In genomic region chr19:1243768-1244692, GRCh38 we compare ENCODE assay signal across 1 cellular context.
TF ChIP-seq lines count a peak whose summit lies in the region.

No MANE protein-coding gene starts in this region.

TF ChIP-seq in K562, 482 proteins besides CTCF, POLR2A, EP300 and RAD21 (continued from another document and continues in another):
- 0 out of 2 replicates have a peak, but pooled peaks have one; percentile 48 for TF ChIP-seq HMGXB4 (CRISPR knock-in tag; IDR thresholded peaks at IDR 0.05)
- TF ChIP-seq, protein P1, sequence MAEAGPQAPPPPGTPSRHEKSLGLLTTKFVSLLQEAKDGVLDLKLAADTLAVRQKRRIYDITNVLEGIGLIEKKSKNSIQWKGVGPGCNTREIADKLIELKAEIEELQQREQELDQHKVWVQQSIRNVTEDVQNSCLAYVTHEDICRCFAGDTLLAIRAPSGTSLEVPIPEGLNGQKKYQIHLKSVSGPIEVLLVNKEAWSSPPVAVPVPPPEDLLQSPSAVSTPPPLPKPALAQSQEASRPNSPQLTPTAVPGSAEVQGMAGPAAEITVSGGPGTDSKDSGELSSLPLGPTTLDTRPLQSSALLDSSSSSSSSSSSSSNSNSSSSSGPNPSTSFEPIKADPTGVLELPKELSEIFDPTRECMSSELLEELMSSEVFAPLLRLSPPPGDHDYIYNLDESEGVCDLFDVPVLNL (CRISPR knock-in tag; IDR thresholded peaks at IDR 0.05; ENCODE audit: low read depth): no peak
- no peak for TF ChIP-seq EHMT2 (IDR thresholded peaks at IDR 0.05)
- TF ChIP-seq NFIX (CRISPR knock-in tag; IDR thresholded peaks at IDR 0.05; ENCODE audit: low read depth): no peak
- TF ChIP-seq PHTF2 (CRISPR knock-in tag; IDR thresholded peaks at IDR 0.05): no peak
- TF ChIP-seq TFAP4 (CRISPR knock-in tag; IDR thresholded peaks at IDR 0.05; ENCODE audit: borderline replicate concordance): peak; percentile 79
- TF ChIP-seq ATF4 (CRISPR knock-in tag; IDR thresholded peaks at IDR 0.05): no peak
- TF ChIP-seq GABPA (tag; conservative IDR thresholded peaks at IDR 0.05; ENCODE audit: low read depth): no peak
- no peak for TF ChIP-seq KAT7 (CRISPR knock-in tag; IDR thresholded peaks at IDR 0.05; ENCODE audit: borderline replicate concordance)
- peak; percentile 40 for TF ChIP-seq BRD9 (IDR thresholded peaks at IDR 0.05; ENCODE audit: low read depth, partially characterized antibody)
- TF ChIP-seq RBBP5 (IDR thresholded peaks at IDR 0.05; ENCODE audit: borderline replicate concordance, insufficient read depth, low read length, poor library complexity, severe bottlenecking): no peak
- no peak for TF ChIP-seq TCF3 (CRISPR knock-in tag; IDR thresholded peaks at IDR 0.05)
- TF ChIP-seq SRSF3 (IDR thresholded peaks at IDR 0.05; ENCODE audit: insufficient read depth, low read length): no peak
- no peak for TF ChIP-seq ZNF668 (CRISPR knock-in tag; IDR thresholded peaks at IDR 0.05)
- TF ChIP-seq RCOR1 (IDR thresholded peaks at IDR 0.05; ENCODE audit: borderline replicate concordance in 1 of 2, low read depth in 2 of 2, low read length in 2 of 2): peak in 1 of 2 experiments; percentile 35; a peak in 1 of 4 replicates
- TF ChIP-seq, protein P2, sequence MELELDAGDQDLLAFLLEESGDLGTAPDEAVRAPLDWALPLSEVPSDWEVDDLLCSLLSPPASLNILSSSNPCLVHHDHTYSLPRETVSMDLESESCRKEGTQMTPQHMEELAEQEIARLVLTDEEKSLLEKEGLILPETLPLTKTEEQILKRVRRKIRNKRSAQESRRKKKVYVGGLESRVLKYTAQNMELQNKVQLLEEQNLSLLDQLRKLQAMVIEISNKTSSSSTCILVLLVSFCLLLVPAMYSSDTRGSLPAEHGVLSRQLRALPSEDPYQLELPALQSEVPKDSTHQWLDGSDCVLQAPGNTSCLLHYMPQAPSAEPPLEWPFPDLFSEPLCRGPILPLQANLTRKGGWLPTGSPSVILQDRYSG (tag; conservative IDR thresholded peaks at IDR 0.05; ENCODE audit: low read depth): no peak
- peak; percentile 14 for TF ChIP-seq SP2 (IDR thresholded peaks at IDR 0.05; ENCODE audit: extremely low read depth, low read depth, low read length, poor library complexity, severe bottlenecking)
- no peak for TF ChIP-seq SUPT5H (IDR thresholded peaks at IDR 0.05)
- TF ChIP-seq PCBP2 (IDR thresholded peaks at IDR 0.05; ENCODE audit: low read depth, low read length, poor library complexity, severe bottlenecking): no peak
- TF ChIP-seq ZNF740 (CRISPR knock-in tag; IDR thresholded peaks at IDR 0.05): peak; percentile 63; the same call in 1 of the 2 replicates
- no peak for TF ChIP-seq ZNF740 (tag; IDR thresholded peaks at IDR 0.05)
- TF ChIP-seq KLF16 (IDR thresholded peaks at IDR 0.05): peak; percentile 49; the same call in 1 of the 2 replicates
- 0 out of 2 replicates have a peak, but pooled peaks have one; percentile 29 for TF ChIP-seq GATAD2A (IDR thresholded peaks at IDR 0.05)
- no peak for TF ChIP-seq SAP30 (IDR thresholded peaks at IDR 0.05; ENCODE audit: borderline replicate concordance, insufficient read depth, low read depth, low read length, poor library complexity, severe bottlenecking)
- TF ChIP-seq TAF7 (tag; IDR thresholded peaks at IDR 0.05): no peak
- no peak for TF ChIP-seq PPARD (CRISPR knock-in tag; IDR thresholded peaks at IDR 0.05)
- no peak for TF ChIP-seq TCF7 (IDR thresholded peaks at IDR 0.05; ENCODE audit: borderline replicate concordance)
- TF ChIP-seq ZNF318 (IDR thresholded peaks at IDR 0.05; ENCODE audit: borderline replicate concordance in 1 of 2, low read depth in 1 of 2): no peak
- TF ChIP-seq, protein P3, sequence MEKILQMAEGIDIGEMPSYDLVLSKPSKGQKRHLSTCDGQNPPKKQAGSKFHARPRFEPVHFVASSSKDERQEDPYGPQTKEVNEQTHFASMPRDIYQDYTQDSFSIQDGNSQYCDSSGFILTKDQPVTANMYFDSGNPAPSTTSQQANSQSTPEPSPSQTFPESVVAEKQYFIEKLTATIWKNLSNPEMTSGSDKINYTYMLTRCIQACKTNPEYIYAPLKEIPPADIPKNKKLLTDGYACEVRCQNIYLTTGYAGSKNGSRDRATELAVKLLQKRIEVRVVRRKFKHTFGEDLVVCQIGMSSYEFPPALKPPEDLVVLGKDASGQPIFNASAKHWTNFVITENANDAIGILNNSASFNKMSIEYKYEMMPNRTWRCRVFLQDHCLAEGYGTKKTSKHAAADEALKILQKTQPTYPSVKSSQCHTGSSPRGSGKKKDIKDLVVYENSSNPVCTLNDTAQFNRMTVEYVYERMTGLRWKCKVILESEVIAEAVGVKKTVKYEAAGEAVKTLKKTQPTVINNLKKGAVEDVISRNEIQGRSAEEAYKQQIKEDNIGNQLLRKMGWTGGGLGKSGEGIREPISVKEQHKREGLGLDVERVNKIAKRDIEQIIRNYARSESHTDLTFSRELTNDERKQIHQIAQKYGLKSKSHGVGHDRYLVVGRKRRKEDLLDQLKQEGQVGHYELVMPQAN (IDR thresholded peaks at IDR 0.05; ENCODE audit: borderline replicate concordance): no peak
- 0 out of 2 replicates have a peak, but pooled peaks have one; percentile 19 for TF ChIP-seq RBM14 (IDR thresholded peaks at IDR 0.05; ENCODE audit: borderline replicate concordance, insufficient read depth, low read depth, low read length)
- no peak for TF ChIP-seq RFX5 (IDR thresholded peaks at IDR 0.05; ENCODE audit: low read depth, low read length)
- TF ChIP-seq FOXA1 (IDR thresholded peaks at IDR 0.05; ENCODE audit: borderline replicate concordance): no peak
- TF ChIP-seq, protein P4, sequence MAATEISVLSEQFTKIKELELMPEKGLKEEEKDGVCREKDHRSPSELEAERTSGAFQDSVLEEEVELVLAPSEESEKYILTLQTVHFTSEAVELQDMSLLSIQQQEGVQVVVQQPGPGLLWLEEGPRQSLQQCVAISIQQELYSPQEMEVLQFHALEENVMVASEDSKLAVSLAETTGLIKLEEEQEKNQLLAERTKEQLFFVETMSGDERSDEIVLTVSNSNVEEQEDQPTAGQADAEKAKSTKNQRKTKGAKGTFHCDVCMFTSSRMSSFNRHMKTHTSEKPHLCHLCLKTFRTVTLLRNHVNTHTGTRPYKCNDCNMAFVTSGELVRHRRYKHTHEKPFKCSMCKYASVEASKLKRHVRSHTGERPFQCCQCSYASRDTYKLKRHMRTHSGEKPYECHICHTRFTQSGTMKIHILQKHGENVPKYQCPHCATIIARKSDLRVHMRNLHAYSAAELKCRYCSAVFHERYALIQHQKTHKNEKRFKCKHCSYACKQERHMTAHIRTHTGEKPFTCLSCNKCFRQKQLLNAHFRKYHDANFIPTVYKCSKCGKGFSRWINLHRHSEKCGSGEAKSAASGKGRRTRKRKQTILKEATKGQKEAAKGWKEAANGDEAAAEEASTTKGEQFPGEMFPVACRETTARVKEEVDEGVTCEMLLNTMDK (IDR thresholded peaks at IDR 0.05; ENCODE audit: borderline replicate concordance, insufficient read depth, low read depth, low read length, poor library complexity, severe bottlenecking): peak; percentile 76
- TF ChIP-seq, protein P5, sequence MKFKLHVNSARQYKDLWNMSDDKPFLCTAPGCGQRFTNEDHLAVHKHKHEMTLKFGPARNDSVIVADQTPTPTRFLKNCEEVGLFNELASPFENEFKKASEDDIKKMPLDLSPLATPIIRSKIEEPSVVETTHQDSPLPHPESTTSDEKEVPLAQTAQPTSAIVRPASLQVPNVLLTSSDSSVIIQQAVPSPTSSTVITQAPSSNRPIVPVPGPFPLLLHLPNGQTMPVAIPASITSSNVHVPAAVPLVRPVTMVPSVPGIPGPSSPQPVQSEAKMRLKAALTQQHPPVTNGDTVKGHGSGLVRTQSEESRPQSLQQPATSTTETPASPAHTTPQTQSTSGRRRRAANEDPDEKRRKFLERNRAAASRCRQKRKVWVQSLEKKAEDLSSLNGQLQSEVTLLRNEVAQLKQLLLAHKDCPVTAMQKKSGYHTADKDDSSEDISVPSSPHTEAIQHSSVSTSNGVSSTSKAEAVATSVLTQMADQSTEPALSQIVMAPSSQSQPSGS (CRISPR knock-in tag; IDR thresholded peaks at IDR 0.05): no peak
- no peak for TF ChIP-seq PURB (CRISPR knock-in tag; IDR thresholded peaks at IDR 0.05; ENCODE audit: low read depth)
- TF ChIP-seq YY1 (IDR thresholded peaks at IDR 0.05; ENCODE audit: borderline replicate concordance in 1 of 3, control insufficient read depth in 1 of 3, extremely low read depth in 1 of 3, insufficient read depth in 3 of 3, insufficient read length in 1 of 3, insufficient replicate concordance in 2 of 3, low read depth in 1 of 3, low read length in 2 of 3): peak in 1 of 3 experiments; percentile 50
- no peak for TF ChIP-seq BCOR (IDR thresholded peaks at IDR 0.05)
